8 cellular contexts compared by ENCODE assay signal in the genomic region with DNA sequence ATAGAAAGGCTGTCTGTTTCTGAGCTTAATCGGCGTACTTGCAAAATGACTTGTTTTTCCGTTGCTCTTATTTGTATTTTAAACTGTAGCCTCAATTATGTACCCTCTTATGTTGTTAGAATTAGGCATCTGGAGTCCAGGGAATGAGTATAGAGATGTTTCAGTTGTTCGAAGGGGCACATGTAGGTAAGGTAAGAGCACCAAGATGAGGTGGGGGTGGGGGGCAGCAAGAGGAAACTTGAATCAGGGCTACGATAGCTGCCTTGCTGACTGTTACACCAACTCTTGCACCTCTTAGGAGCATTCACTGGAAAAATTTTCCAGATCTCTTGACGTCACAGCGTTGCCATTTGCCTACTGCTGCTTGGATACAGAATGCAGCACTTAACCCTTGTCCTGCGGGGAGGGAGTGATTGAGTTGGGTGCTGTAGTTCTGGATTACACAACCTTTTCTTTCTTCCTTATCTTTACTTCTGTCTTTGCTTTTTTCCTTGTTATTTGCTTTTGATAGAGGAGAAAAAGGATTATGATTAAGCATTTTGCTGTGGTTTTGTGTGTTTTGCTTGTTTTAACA. TPM values are rescaled to one million over a fixed set of nuclear protein-coding genes. Genes with fewer than 3 reads are reported as not detected.
DNase-seq lines count a peak whose midpoint lies in the region; ATAC-seq and TF ChIP-seq lines count a peak whose summit lies in the region.

No MANE protein-coding gene starts in this region.

- WGBS in IMR-90 (ENCODE audit: extremely low coverage in 2 of 2, insufficient read length in 1 of 2), 2 experiments: no CpG with 5 or more reads among the region's 8 CpGs

- H3K18ac ChIP-seq in IMR-90 (ENCODE audit: low read depth, low read length): peak overlapping the region; percentile 40; the same call in 1 of the 2 replicates

- no peak overlapping the region for H4K5ac ChIP-seq in IMR-90 (ENCODE audit: low read depth, low read length)

- CTCF ChIA-PET in IMR-90 (lab: Yijun Ruan, JAX): interaction anchor here (0.5 to 1.1 kb wide), 2 partner anchors 11 to 12 kb away, joined by 3 to 4 read pairs; no protein-coding TSS in a partner anchor

- H2BK120ac ChIP-seq in IMR-90 (ENCODE audit: low read depth, low read length): peak overlapping the region; percentile 71

- H3K4me2 ChIP-seq in IMR-90 (ENCODE audit: low read depth, low read length): peak overlapping the region; percentile 81
- H3K4me2 ChIP-seq in osteoblast (ENCODE audit: insufficient read depth, low read length): peak overlapping the region; percentile 71

- H3K4me3 ChIP-seq in CD4-positive, CD25-positive, alpha-beta regulatory T cell (ENCODE audit: low read depth, low read length): peak overlapping the region; percentile 72
- H3K4me3 ChIP-seq in IMR-90 (ENCODE audit: insufficient read depth, low read depth, low read length) (no peak overlapping the region; the same call in 1 of the 2 replicates), osteoblast (ENCODE audit: insufficient read depth, low read length) (peak overlapping the region; percentile 23)

- dilution Hi-C loops in IMR-90 (cut with HindIII; ENCODE audit: low sequenced_read_pairs, unreplicated experiment): no loop called here

- H3K9ac ChIP-seq in IMR-90 (ENCODE audit: low read depth, low read length): peak overlapping the region; percentile 3; the same call in 1 of the 2 replicates

- H3K27me3 ChIP-seq in CD4-positive, CD25-positive, alpha-beta regulatory T cell (ENCODE audit: control insufficient read depth, insufficient read depth, low read length): peaks cover 3% of the 10 kb centered on the region
- H3K27me3 ChIP-seq in IMR-90 (ENCODE audit: control insufficient read depth, insufficient read depth, low read length): peaks cover 7% of the 10 kb centered on the region
- peaks cover 11% of the 10 kb centered on the region for H3K27me3 ChIP-seq in foreskin keratinocyte
- H3K27me3 ChIP-seq in osteoblast (ENCODE audit: insufficient read depth, low read length): peaks cover 10% of the 10 kb centered on the region

- peak overlapping the region; percentile 74 for H3K27ac ChIP-seq in CD4-positive, CD25-positive, alpha-beta regulatory T cell (ENCODE audit: insufficient read depth, low read length, poor library complexity, severe bottlenecking)
- H3K27ac ChIP-seq in IMR-90 (ENCODE audit: insufficient read depth, low read length) (peak overlapping the region; percentile 23; the same call in 1 of the 2 replicates), VCaP (peak overlapping the region; percentile 56), foreskin keratinocyte (peak overlapping the region; percentile 56), osteoblast (ENCODE audit: low read depth, low read length) (peak overlapping the region; percentile 93)

- H3K36me3 ChIP-seq in CD4-positive, CD25-positive, alpha-beta regulatory T cell (ENCODE audit: control insufficient read depth, insufficient read depth, low read length): peaks cover 13% of the 10 kb centered on the region
- H3K36me3 ChIP-seq in IMR-90 (ENCODE audit: control insufficient read depth, insufficient read depth, low read length) (peaks cover 4% of the 10 kb centered on the region; the same call in 1 of the 2 replicates), osteoblast (ENCODE audit: insufficient read depth, low read length) (peaks cover 12% of the 10 kb centered on the region)

- POLR2A ChIA-PET in IMR-90 (lab: Charles Lee; ENCODE audit: unreplicated experiment): interaction anchor here (0.6 kb wide), 1 partner anchor 57 kb away, joined by 5 read pairs; no protein-coding TSS in a partner anchor

- H4K91ac ChIP-seq in IMR-90 (ENCODE audit: insufficient read depth, low read depth, low read length): peak overlapping the region; percentile 37; the same call in 1 of the 2 replicates

- no TSS peak for BruUV-seq in IMR-90 (replicated peaks; lab: Mats Ljungman, UMichigan)

- H3K27me3 Mint-ChIP-seq in CD4-positive, CD25-positive, alpha-beta regulatory T cell: no peaks in the 10 kb centered on the region

- H2AK5ac ChIP-seq in IMR-90 (ENCODE audit: low read depth, low read length): peak overlapping the region; percentile 36; the same call in 1 of the 2 replicates

- H3K4me3 Mint-ChIP-seq in CD4-positive, CD25-positive, alpha-beta regulatory T cell: peak overlapping the region; percentile 87 to 93 (median 92)

- H3K9me3 Mint-ChIP-seq in CD4-positive, CD25-positive, alpha-beta regulatory T cell: no peaks in the 10 kb centered on the region

- DNase-seq in CD4-positive, CD25-positive, alpha-beta regulatory T cell: no peak
- DNase-seq in IMR-90 (peak; percentile 92), foreskin keratinocyte (peak; percentile 68 to 86), osteoblast (ENCODE audit: insufficient read length, low spot score, missing footprints) (peak; percentile 88), epidermal melanocyte (ENCODE audit: insufficient read length, low spot score) (no peak)

- H2BK5ac ChIP-seq in IMR-90 (ENCODE audit: low read depth, low read length, poor library complexity, severe bottlenecking): peak overlapping the region; percentile 77

- H3K4me1 Mint-ChIP-seq in CD4-positive, CD25-positive, alpha-beta regulatory T cell: peaks cover 29 to 45% (median 33%) of the 10 kb centered on the region in 4 donors

- H2AFZ ChIP-seq in IMR-90 (replicated peaks; ENCODE audit: low read length, poor library complexity): peak overlapping the region; percentile 80
- H2AFZ ChIP-seq in osteoblast (ENCODE audit: low read length): peak overlapping the region; percentile 33

- H3K4ac ChIP-seq in IMR-90 (ENCODE audit: low read depth, low read length): peak overlapping the region; percentile 84

- H2AK9ac ChIP-seq in IMR-90 (replicated peaks; ENCODE audit: low read depth, low read length, poor library complexity): peak overlapping the region; percentile 18

- H3K27ac Mint-ChIP-seq in CD4-positive, CD25-positive, alpha-beta regulatory T cell: peak overlapping the region in 2 of 3 donors; percentile 27 to 91

- TF ChIP-seq CTCF in IMR-90 (conservative IDR thresholded peaks at IDR 0.05; ENCODE audit: low read depth, low read length): no peak
- TF ChIP-seq CTCF in VCaP (conservative IDR thresholded peaks at IDR 0.05): no peak
- no peak for TF ChIP-seq CTCF in foreskin keratinocyte (conservative IDR thresholded peaks at IDR 0.05)
- TF ChIP-seq CTCF in osteoblast (IDR thresholded peaks at IDR 0.05; ENCODE audit: extremely low read depth, low read depth, low read length): no peak

- no peak for TF ChIP-seq RAD21 in IMR-90 (IDR thresholded peaks at IDR 0.05; ENCODE audit: low read length)

- H2BK15ac ChIP-seq in IMR-90 (ENCODE audit: low read depth, low read length): peak overlapping the region; percentile 42; the same call in 2 of the 3 replicates

- ATAC-seq in CD4-positive, CD25-positive, alpha-beta regulatory T cell (ENCODE audit: low read depth in 2 of 2): no peak
- ATAC-seq in IMR-90 (ENCODE audit: low read depth): peak; percentile 12; the same call in 1 of the 2 replicates
- peak; percentile 19 for ATAC-seq in foreskin keratinocyte
- no peak for ATAC-seq in GM19467 (IDR thresholded peaks at IDR 0.05; ENCODE audit: unreplicated experiment)
- ATAC-seq in HG03342 (IDR thresholded peaks at IDR 0.05; ENCODE audit: unreplicated experiment): no peak

- H3K4me1 ChIP-seq in CD4-positive, CD25-positive, alpha-beta regulatory T cell (ENCODE audit: control insufficient read depth, insufficient read depth, low read length, poor library complexity, severe bottlenecking): peaks cover 37% of the 10 kb centered on the region
- peaks cover 24% of the 10 kb centered on the region for H3K4me1 ChIP-seq in IMR-90 (ENCODE audit: control insufficient read depth, insufficient read depth, low read length)
- peaks cover 47% of the 10 kb centered on the region for H3K4me1 ChIP-seq in foreskin keratinocyte
- H3K4me1 ChIP-seq in osteoblast (ENCODE audit: insufficient read depth, low read length): peaks cover 53% of the 10 kb centered on the region

- peak; percentile 48; the same call in 1 of the 2 replicates for TF ChIP-seq POLR2A in IMR-90 (IDR thresholded peaks at IDR 0.05; ENCODE audit: low read depth, low read length)

- H3K23ac ChIP-seq in IMR-90 (ENCODE audit: low read depth, low read length): peak overlapping the region; percentile 0; the same call in 1 of the 2 replicates

- H4K20me1 ChIP-seq in IMR-90 (ENCODE audit: insufficient read depth, low read length) (no peaks in the 10 kb centered on the region), osteoblast (ENCODE audit: insufficient read depth, low read length) (no peaks in the 10 kb centered on the region)

- H3K9me3 ChIP-seq in CD4-positive, CD25-positive, alpha-beta regulatory T cell (ENCODE audit: control insufficient read depth in 2 of 2, low read length in 2 of 2): no peaks in the 10 kb centered on the region
- H3K9me3 ChIP-seq in IMR-90 (ENCODE audit: control insufficient read depth, insufficient read depth, low read length) (no peaks in the 10 kb centered on the region), osteoblast (ENCODE audit: low read depth, low read length) (no peaks in the 10 kb centered on the region)

- intact Hi-C loops in IMR-90 (cut with micrococcal nuclease): loop anchor here (5.0 kb wide), 2 partner anchors 218 to 258 kb away; partner anchors contain the start of genes BLZF1 and NME7

- peak overlapping the region; percentile 41 for H3K14ac ChIP-seq in IMR-90 (replicated peaks; ENCODE audit: low read depth, low read length)

- peak overlapping the region; percentile 38; the same call in 1 of the 2 replicates for H3K56ac ChIP-seq in IMR-90 (ENCODE audit: extremely low read depth, insufficient read depth, low read length)

- in situ Hi-C loops in IMR-90 (cut with MboI; ENCODE audit: low sequenced_read_pairs): loop anchor here (10.0 to 25.0 kb wide), 3 partner anchors 375 to 1603 kb away; partner anchors contain the start of genes GPR161 and SLC19A2

- peaks cover 13% of the 10 kb centered on the region for H3K9me1 ChIP-seq in IMR-90 (ENCODE audit: insufficient read depth, low read length)

- H4K8ac ChIP-seq in IMR-90 (ENCODE audit: low read depth in 2 of 2, low read length in 2 of 2): peak overlapping the region; percentile 17 to 68; a peak in 3 of 4 replicates

- peaks cover 23 to 61% of the 10 kb centered on the region in 2 experiments for H3K79me1 ChIP-seq in IMR-90 (ENCODE audit: low read depth in 1 of 2, low read length in 2 of 2)

- H2BK20ac ChIP-seq in IMR-90 (ENCODE audit: low read depth, low read length): peak overlapping the region; percentile 45; the same call in 1 of the 2 replicates

- H3K36me3 Mint-ChIP-seq in CD4-positive, CD25-positive, alpha-beta regulatory T cell: peaks cover 14% of the 10 kb centered on the region

- H3K79me2 ChIP-seq in osteoblast (ENCODE audit: insufficient read depth, low read length): peaks cover 40% of the 10 kb centered on the region

RNA-seq across cellular contexts. Expression of gene ATP1B1, which starts 3.2 kb away (rescaled TPM):
- 25.0 TPM for total RNA-seq in CD4-positive, CD25-positive, alpha-beta regulatory T cell
- 10 to 100 TPM in 1 of 4 donors, 1 to 10 TPM in 3; 3.1 to 10.0 (median 6.0) TPM for polyA plus RNA-seq in CD4-positive, CD25-positive, alpha-beta regulatory T cell
- total RNA-seq in IMR-90 (2012; rRNA removed): 14.5 and 20.3 TPM in 2 replicates
- 22.1 and 24.6 TPM in 2 replicates for polyA plus RNA-seq in IMR-90 (2012; rRNA removed)
- polyA plus RNA-seq in IMR-90 (2012; cell fraction: cytosol; rRNA removed): 11.4 and 12.3 TPM in 2 replicates
- polyA plus RNA-seq in IMR-90 (2012; cell fraction: nucleus; rRNA removed; ENCODE audit: low replicate concordance): 3.0 and 8.8 TPM in 2 replicates
- total RNA-seq in foreskin keratinocyte: 35.8 and 36.3 TPM in 2 replicates
- 18.8 and 20.0 TPM in 2 replicates for polyA plus RNA-seq in foreskin keratinocyte
- 8.3 and 12.7 TPM in 2 replicates for total RNA-seq in osteoblast

Comparison
In these comparisons a context has a peak if more than half of its experiments do, and no peak if none do; other contexts are left out.
1. ATAC-seq: peak in IMR-90 (single experiment) and foreskin keratinocyte (single experiment); none in CD4-positive, CD25-positive, alpha-beta regulatory T cell (0 of 2), GM19467 (single experiment) and HG03342 (single experiment).
2. DNase-seq: peak in IMR-90 (single experiment), foreskin keratinocyte (2 of 2) and osteoblast (single experiment); none in CD4-positive, CD25-positive, alpha-beta regulatory T cell (0 of 3) and epidermal melanocyte (single experiment).
3. H3K27ac ChIP-seq: peak in every context shown above with its lines; median percentile 93 in osteoblast; 74 in CD4-positive, CD25-positive, alpha-beta regulatory T cell; 56 in VCaP; 56 in foreskin keratinocyte; 23 in IMR-90.